In the genomic region with DNA sequence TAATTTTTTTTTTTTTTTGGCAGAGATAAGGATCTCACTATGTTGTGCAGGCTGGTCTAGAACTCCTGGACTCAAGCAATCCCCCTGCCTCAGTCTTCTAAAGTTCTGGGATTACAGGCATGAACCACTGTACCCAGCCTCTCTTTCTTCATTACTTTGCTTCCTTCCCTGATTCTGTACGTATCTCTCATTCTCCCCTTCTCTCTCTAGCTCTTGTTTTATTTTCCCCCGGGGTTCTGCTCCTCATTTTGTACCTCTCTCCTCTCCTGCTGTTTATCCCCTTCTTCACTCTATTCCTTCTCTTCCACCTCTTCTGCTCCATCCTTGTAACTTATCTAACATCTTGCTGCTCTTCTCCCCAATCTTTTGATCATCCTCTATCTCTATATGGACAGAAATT, we compare ENCODE assay signal across 1 cellular context.
TF ChIP-seq lines count a peak whose summit lies in the region.

No MANE protein-coding gene starts in this region.

TF ChIP-seq in SK-N-SH, 30 proteins besides CTCF, POLR2A, EP300 and RAD21 (continued from another document):
- TF ChIP-seq, protein P1, sequence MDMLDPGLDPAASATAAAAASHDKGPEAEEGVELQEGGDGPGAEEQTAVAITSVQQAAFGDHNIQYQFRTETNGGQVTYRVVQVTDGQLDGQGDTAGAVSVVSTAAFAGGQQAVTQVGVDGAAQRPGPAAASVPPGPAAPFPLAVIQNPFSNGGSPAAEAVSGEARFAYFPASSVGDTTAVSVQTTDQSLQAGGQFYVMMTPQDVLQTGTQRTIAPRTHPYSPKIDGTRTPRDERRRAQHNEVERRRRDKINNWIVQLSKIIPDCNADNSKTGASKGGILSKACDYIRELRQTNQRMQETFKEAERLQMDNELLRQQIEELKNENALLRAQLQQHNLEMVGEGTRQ (IDR thresholded peaks at IDR 0.05; ENCODE audit: borderline replicate concordance, low read depth, low read length), result no peak
- no peak for TF ChIP-seq YY1 (IDR thresholded peaks at IDR 0.05; ENCODE audit: low read depth)
- no peak for TF ChIP-seq TCF12 (IDR thresholded peaks at IDR 0.05)
- TF ChIP-seq CHD2 (IDR thresholded peaks at IDR 0.05; ENCODE audit: low read length, partially characterized antibody), result no peak
- TF ChIP-seq, protein P2, sequence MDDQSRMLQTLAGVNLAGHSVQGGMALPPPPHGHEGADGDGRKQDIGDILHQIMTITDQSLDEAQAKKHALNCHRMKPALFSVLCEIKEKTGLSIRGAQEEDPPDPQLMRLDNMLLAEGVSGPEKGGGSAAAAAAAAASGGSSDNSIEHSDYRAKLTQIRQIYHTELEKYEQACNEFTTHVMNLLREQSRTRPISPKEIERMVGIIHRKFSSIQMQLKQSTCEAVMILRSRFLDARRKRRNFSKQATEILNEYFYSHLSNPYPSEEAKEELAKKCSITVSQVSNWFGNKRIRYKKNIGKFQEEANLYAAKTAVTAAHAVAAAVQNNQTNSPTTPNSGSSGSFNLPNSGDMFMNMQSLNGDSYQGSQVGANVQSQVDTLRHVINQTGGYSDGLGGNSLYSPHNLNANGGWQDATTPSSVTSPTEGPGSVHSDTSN (IDR thresholded peaks at IDR 0.05), result no peak
- TF ChIP-seq JUND (IDR thresholded peaks at IDR 0.05), result no peak
- TF ChIP-seq, protein P3, sequence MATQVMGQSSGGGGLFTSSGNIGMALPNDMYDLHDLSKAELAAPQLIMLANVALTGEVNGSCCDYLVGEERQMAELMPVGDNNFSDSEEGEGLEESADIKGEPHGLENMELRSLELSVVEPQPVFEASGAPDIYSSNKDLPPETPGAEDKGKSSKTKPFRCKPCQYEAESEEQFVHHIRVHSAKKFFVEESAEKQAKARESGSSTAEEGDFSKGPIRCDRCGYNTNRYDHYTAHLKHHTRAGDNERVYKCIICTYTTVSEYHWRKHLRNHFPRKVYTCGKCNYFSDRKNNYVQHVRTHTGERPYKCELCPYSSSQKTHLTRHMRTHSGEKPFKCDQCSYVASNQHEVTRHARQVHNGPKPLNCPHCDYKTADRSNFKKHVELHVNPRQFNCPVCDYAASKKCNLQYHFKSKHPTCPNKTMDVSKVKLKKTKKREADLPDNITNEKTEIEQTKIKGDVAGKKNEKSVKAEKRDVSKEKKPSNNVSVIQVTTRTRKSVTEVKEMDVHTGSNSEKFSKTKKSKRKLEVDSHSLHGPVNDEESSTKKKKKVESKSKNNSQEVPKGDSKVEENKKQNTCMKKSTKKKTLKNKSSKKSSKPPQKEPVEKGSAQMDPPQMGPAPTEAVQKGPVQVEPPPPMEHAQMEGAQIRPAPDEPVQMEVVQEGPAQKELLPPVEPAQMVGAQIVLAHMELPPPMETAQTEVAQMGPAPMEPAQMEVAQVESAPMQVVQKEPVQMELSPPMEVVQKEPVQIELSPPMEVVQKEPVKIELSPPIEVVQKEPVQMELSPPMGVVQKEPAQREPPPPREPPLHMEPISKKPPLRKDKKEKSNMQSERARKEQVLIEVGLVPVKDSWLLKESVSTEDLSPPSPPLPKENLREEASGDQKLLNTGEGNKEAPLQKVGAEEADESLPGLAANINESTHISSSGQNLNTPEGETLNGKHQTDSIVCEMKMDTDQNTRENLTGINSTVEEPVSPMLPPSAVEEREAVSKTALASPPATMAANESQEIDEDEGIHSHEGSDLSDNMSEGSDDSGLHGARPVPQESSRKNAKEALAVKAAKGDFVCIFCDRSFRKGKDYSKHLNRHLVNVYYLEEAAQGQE (IDR thresholded peaks at IDR 0.05; ENCODE audit: low read depth, low read length), result no peak
- TF ChIP-seq, protein P4, sequence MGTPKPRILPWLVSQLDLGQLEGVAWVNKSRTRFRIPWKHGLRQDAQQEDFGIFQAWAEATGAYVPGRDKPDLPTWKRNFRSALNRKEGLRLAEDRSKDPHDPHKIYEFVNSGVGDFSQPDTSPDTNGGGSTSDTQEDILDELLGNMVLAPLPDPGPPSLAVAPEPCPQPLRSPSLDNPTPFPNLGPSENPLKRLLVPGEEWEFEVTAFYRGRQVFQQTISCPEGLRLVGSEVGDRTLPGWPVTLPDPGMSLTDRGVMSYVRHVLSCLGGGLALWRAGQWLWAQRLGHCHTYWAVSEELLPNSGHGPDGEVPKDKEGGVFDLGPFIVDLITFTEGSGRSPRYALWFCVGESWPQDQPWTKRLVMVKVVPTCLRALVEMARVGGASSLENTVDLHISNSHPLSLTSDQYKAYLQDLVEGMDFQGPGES (IDR thresholded peaks at IDR 0.05; ENCODE audit: low read depth, low read length), result no peak
- no peak for TF ChIP-seq FOXM1 (IDR thresholded peaks at IDR 0.05; ENCODE audit: low read depth)
TF ChIP-seq in SK-N-SH: peak in this region for 0.
